In genomic region chr17:28988475-28988874, GRCh38 we compare ENCODE assay signal across 32 cellular contexts. TPM values are rescaled to one million over a fixed set of nuclear protein-coding genes. Genes with fewer than 3 reads are reported as not detected.
"Had no signal": no experiment of that assay in that cellular context is flagged by ENCODE, and none has a peak within 500 bp of the region (broad histone marks: within the 10 kb centered on the region; RNA-seq: fewer than 3 reads in every experiment).

No MANE protein-coding gene starts in this region.

- H3K9me3 Mint-ChIP-seq: activated CD4-positive, alpha-beta memory T cell treated with anti-CD3 and anti-CD28 coated beads, Interleukin-2, amount 10 ng/mL, durations not matched to agents 7 days and 5 days; activated CD4-positive, alpha-beta T cell treated with anti-CD3 and anti-CD28 coated beads, Interleukin-2, amount 10 ng/mL, durations not matched to agents 7 days and 5 days; activated naive CD4-positive, alpha-beta T cell treated with anti-CD3 and anti-CD28 coated beads, Interleukin-2, amount 10 ng/mL, durations not matched to agents 7 days and 5 days; activated naive CD8-positive, alpha-beta T cell treated with anti-CD3 and anti-CD28 coated beads, Interleukin-2, amount 10 ng/mL, durations not matched to agents 7 days and 5 days; activated T-cell treated with anti-CD3 and anti-CD28 coated beads, Interleukin-2, amount 50 U/mL, for 24 hours; activated T-cell treated with anti-CD3 and anti-CD28 coated beads, Interleukin-2, amount 50 U/mL, for 72 hours; brain; central memory CD8-positive, alpha-beta T cell; dendritic cell treated with granulocyte-macrophage colony-stimulating factor and Interleukin-4, amounts not matched to agents 40 ng/mL and 50 ng/mL, for 4 days; WTC11 had no signal

- ATAC-seq: activated naive CD4-positive, alpha-beta T cell treated with anti-CD3 and anti-CD28 coated beads, Interleukin-2, amount 50 U/mL, for 72 hours; foreskin keratinocyte; gastrocnemius medialis; heart left ventricle; WTC11 had no signal

- H3K36me3 Mint-ChIP-seq: activated naive CD4-positive, alpha-beta T cell treated with anti-CD3 and anti-CD28 coated beads, Interleukin-2, amount 10 ng/mL, durations not matched to agents 7 days and 5 days; activated naive CD4-positive, alpha-beta T cell treated with anti-CD3 and anti-CD28 coated beads, Interleukin-2, amount 50 U/mL, for 72 hours; activated naive CD8-positive, alpha-beta T cell treated with anti-CD3 and anti-CD28 coated beads, Interleukin-2, amount 10 ng/mL, durations not matched to agents 7 days and 5 days; brain; WTC11 had no signal

- DNase-seq: activated CD4-positive, alpha-beta memory T cell treated with anti-CD3 and anti-CD28 coated beads, Interleukin-2, amount 10 ng/mL, durations not matched to agents 7 days and 5 days; activated CD4-positive, alpha-beta T cell treated with anti-CD3 and anti-CD28 coated beads for 1 hour; activated CD4-positive, alpha-beta T cell treated with anti-CD3 and anti-CD28 coated beads for 4 hours; activated CD4-positive, alpha-beta T cell treated with anti-CD3 and anti-CD28 coated beads, Interleukin-2, amount 10 ng/mL, durations not matched to agents 7 days and 5 days; activated CD4-positive, alpha-beta T cell treated with anti-CD3 and anti-CD28 coated beads, Interleukin-2, amount 50 U/mL, for 4 hours; activated CD8-positive, alpha-beta memory T cell treated with anti-CD3 and anti-CD28 coated beads, Interleukin-2, amount 50 U/mL, for 48 hours; activated gamma-delta T cell; activated naive CD4-positive, alpha-beta T cell; activated naive CD4-positive, alpha-beta T cell treated with anti-CD3 and anti-CD28 coated beads, Interleukin-2, amount 10 ng/mL, durations not matched to agents 7 days and 5 days; activated naive CD8-positive, alpha-beta T cell treated with anti-CD3 and anti-CD28 coated beads, Interleukin-2, amount 10 ng/mL, durations not matched to agents 7 days and 5 days; activated T-cell treated with anti-CD3 and anti-CD28 coated beads for 4 hours; activated T-cell treated with anti-CD3 and anti-CD28 coated beads, Interleukin-2, amount 50 U/mL, for 24 hours; activated T-cell treated with anti-CD3 and anti-CD28 coated beads, Interleukin-2, amount 50 U/mL, for 72 hours; dorsolateral prefrontal cortex; effector memory CD4-positive, alpha-beta T cell; erythroblast; foreskin keratinocyte; gastrocnemius medialis; glutamatergic neuron; T-helper 1 cell; T-helper 2 cell had no signal

- H3K27ac Mint-ChIP-seq: activated CD4-positive, alpha-beta memory T cell treated with anti-CD3 and anti-CD28 coated beads, Interleukin-2, amount 10 ng/mL, durations not matched to agents 7 days and 5 days; activated CD4-positive, alpha-beta T cell treated with anti-CD3 and anti-CD28 coated beads, Interleukin-2, amount 10 ng/mL, durations not matched to agents 7 days and 5 days; activated naive CD4-positive, alpha-beta T cell treated with anti-CD3 and anti-CD28 coated beads, Interleukin-2, amount 10 ng/mL, durations not matched to agents 7 days and 5 days; activated naive CD8-positive, alpha-beta T cell treated with anti-CD3 and anti-CD28 coated beads, Interleukin-2, amount 10 ng/mL, durations not matched to agents 7 days and 5 days; activated T-cell treated with anti-CD3 and anti-CD28 coated beads, Interleukin-2, amount 50 U/mL, for 24 hours; activated T-cell treated with anti-CD3 and anti-CD28 coated beads, Interleukin-2, amount 50 U/mL, for 72 hours; dendritic cell treated with granulocyte-macrophage colony-stimulating factor and Interleukin-4, amounts not matched to agents 40 ng/mL and 50 ng/mL, for 4 days; WTC11 had no signal

- H3K27me3 Mint-ChIP-seq: activated CD4-positive, alpha-beta T cell treated with anti-CD3 and anti-CD28 coated beads, Interleukin-2, amount 10 ng/mL, durations not matched to agents 7 days and 5 days; activated T-cell treated with anti-CD3 and anti-CD28 coated beads, Interleukin-2, amount 50 U/mL, for 24 hours; central memory CD8-positive, alpha-beta T cell had no signal

- H3K4me3 ChIP-seq: ascending aorta, breast epithelium, cardiac muscle cell, coronary artery, dorsolateral prefrontal cortex, esophagus muscularis mucosa, gastrocnemius medialis, heart left ventricle had no signal

- H3K36me3 ChIP-seq: ascending aorta, breast epithelium, cardiac muscle cell, esophagus muscularis mucosa, gastrocnemius medialis, heart left ventricle had no signal

- H3K4me3 Mint-ChIP-seq: activated CD4-positive, alpha-beta memory T cell treated with anti-CD3 and anti-CD28 coated beads, Interleukin-2, amount 10 ng/mL, durations not matched to agents 7 days and 5 days; activated CD4-positive, alpha-beta T cell treated with anti-CD3 and anti-CD28 coated beads, Interleukin-2, amount 10 ng/mL, durations not matched to agents 7 days and 5 days; activated naive CD4-positive, alpha-beta T cell treated with anti-CD3 and anti-CD28 coated beads, Interleukin-2, amount 10 ng/mL, durations not matched to agents 7 days and 5 days; activated naive CD8-positive, alpha-beta T cell treated with anti-CD3 and anti-CD28 coated beads, Interleukin-2, amount 10 ng/mL, durations not matched to agents 7 days and 5 days; activated T-cell treated with anti-CD3 and anti-CD28 coated beads, Interleukin-2, amount 50 U/mL, for 24 hours; activated T-cell treated with anti-CD3 and anti-CD28 coated beads, Interleukin-2, amount 50 U/mL, for 72 hours; brain; central memory CD8-positive, alpha-beta T cell; dendritic cell treated with granulocyte-macrophage colony-stimulating factor and Interleukin-4, amounts not matched to agents 40 ng/mL and 50 ng/mL, for 4 days; WTC11 had no signal

- H3K4me1 ChIP-seq: ascending aorta, breast epithelium, foreskin keratinocyte had no signal

- H3K27me3 ChIP-seq: ascending aorta, dorsolateral prefrontal cortex, gastrocnemius medialis had no signal

- H3K27ac ChIP-seq: ascending aorta, breast epithelium, cardiac muscle cell, coronary artery, esophagus muscularis mucosa, foreskin keratinocyte, gastrocnemius medialis, heart left ventricle had no signal

- H3K9me3 ChIP-seq: ascending aorta, breast epithelium, esophagus muscularis mucosa, gastrocnemius medialis, heart left ventricle had no signal

RNA-seq across cellular contexts. Expression of gene SEZ6, which starts 17.4 kb away (rescaled TPM):
- total RNA-seq: activated CD4-positive, alpha-beta memory T cell treated with anti-CD3 and anti-CD28 coated beads, Interleukin-2, amount 10 ng/mL, durations not matched to agents 7 days and 5 days; activated CD4-positive, alpha-beta T cell treated with anti-CD3 and anti-CD28 coated beads, Interleukin-2, amount 10 ng/mL, durations not matched to agents 7 days and 5 days; activated naive CD8-positive, alpha-beta T cell treated with anti-CD3 and anti-CD28 coated beads, Interleukin-2, amount 10 ng/mL, durations not matched to agents 7 days and 5 days; activated T-cell treated with anti-CD3 and anti-CD28 coated beads, Interleukin-2, amount 50 U/mL, for 72 hours; ascending aorta; breast epithelium; foreskin keratinocyte; gastrocnemius medialis had no signal
- polyA plus RNA-seq: foreskin keratinocyte, heart left ventricle had no signal

RNA-seq across cellular contexts. Expression of gene PIPOX, which starts 54.5 kb away (rescaled TPM):
- total RNA-seq: ascending aorta had no signal
- polyA plus RNA-seq: foreskin keratinocyte had no signal
